Comparison of ENCODE assay signal across 16 cellular contexts in genomic region chr21:31107871-31108270, GRCh38.
DNase-seq lines count a peak whose midpoint lies in the region; ATAC-seq and TF ChIP-seq lines count a peak whose summit lies in the region.
"Had no signal": no experiment of that assay in that cellular context is flagged by ENCODE, and none has a peak within 500 bp of the region (broad histone marks: within the 10 kb centered on the region; RNA-seq: fewer than 3 reads in every experiment).

No MANE protein-coding gene starts in this region.

- peaks cover 0 to 15% (median 4%) of the 10 kb centered on the region in 7 donors for H3K9me3 Mint-ChIP-seq in naive B cell
- peaks cover 23% of the 10 kb centered on the region for H3K9me3 Mint-ChIP-seq in neural progenitor cell
- H3K9me3 Mint-ChIP-seq: activated CD8-positive, alpha-beta T cell treated with anti-CD3 and anti-CD28 coated beads for 36 hours had no signal

- ATAC-seq in GM18870 (IDR thresholded peaks at IDR 0.05; ENCODE audit: unreplicated experiment) (peak; percentile 52), HG02885 (IDR thresholded peaks at IDR 0.05; ENCODE audit: poor library complexity, unreplicated experiment) (peak; percentile 70), naive B cell (ENCODE audit: low read depth in 2 of 2) (peak; percentile 42 to 63)
- no peak for ATAC-seq in activated CD4-positive, CD25-positive, alpha-beta regulatory T cell treated with anti-CD3 and anti-CD28 coated beads, Interleukin-2, amount 50 U/mL, for 24 hours
- ATAC-seq: activated CD8-positive, alpha-beta T cell treated with anti-CD3 and anti-CD28 coated beads for 36 hours had no signal

- H2AFZ ChIP-seq in OCI-LY1 (ENCODE audit: low read length), result no peak overlapping the region
- H2AFZ ChIP-seq in neural progenitor cell (replicated peaks), result no peak overlapping the region

- 0 out of 2 replicates have a peak, but pooled peaks cover 3% of the 10 kb centered on the region for H3K9me3 ChIP-seq in OCI-LY1 (ENCODE audit: low read length)
- H3K9me3 ChIP-seq in neural progenitor cell (ENCODE audit: low read depth), result no peaks in the 10 kb centered on the region

- no peak for TF ChIP-seq CTCF in OCI-LY1 (IDR thresholded peaks at IDR 0.05; ENCODE audit: low read length)
- TF ChIP-seq CTCF in neural progenitor cell (IDR thresholded peaks at IDR 0.05), result no peak

- H3K4me1 ChIP-seq in OCI-LY1 (ENCODE audit: insufficient read depth, low read length, severe bottlenecking), result peaks cover 28% of the 10 kb centered on the region
- H3K4me1 ChIP-seq in neural progenitor cell, result no peaks in the 10 kb centered on the region

- H3K4me1 Mint-ChIP-seq in naive B cell (peaks cover 13 to 25% (median 20%) of the 10 kb centered on the region in 3 donors), neural progenitor cell (peaks cover 10% of the 10 kb centered on the region)

- H3K27me3 ChIP-seq in OCI-LY1 (ENCODE audit: insufficient read depth, low read length), result no peaks in the 10 kb centered on the region
- H3K27me3 ChIP-seq in neural progenitor cell, result no peaks in the 10 kb centered on the region
- H3K27me3 ChIP-seq: dorsolateral prefrontal cortex had no signal

- H3K9ac ChIP-seq in OCI-LY1 (ENCODE audit: low read length) (no peak overlapping the region), neural progenitor cell (no peak overlapping the region)

- no peaks in the 10 kb centered on the region for H4K20me1 ChIP-seq in OCI-LY1 (ENCODE audit: insufficient read depth, low read length)
- H4K20me1 ChIP-seq in neural progenitor cell (ENCODE audit: low read depth), result no peaks in the 10 kb centered on the region

- no peaks in the 10 kb centered on the region for H3K36me3 Mint-ChIP-seq in naive B cell
- peaks cover 23% of the 10 kb centered on the region for H3K36me3 Mint-ChIP-seq in neural progenitor cell

- H3K36me3 ChIP-seq in OCI-LY1 (ENCODE audit: insufficient read depth, low read length) (no peaks in the 10 kb centered on the region), neural progenitor cell (no peaks in the 10 kb centered on the region)

- no peaks in the 10 kb centered on the region for H3K79me2 ChIP-seq in OCI-LY1 (ENCODE audit: insufficient read depth, low read length)
- no peaks in the 10 kb centered on the region for H3K79me2 ChIP-seq in neural progenitor cell (ENCODE audit: low read depth)

- no peak overlapping the region for H3K4me3 ChIP-seq in OCI-LY1 (ENCODE audit: low read depth, low read length, poor library complexity, severe bottlenecking)
- no peak overlapping the region for H3K4me3 ChIP-seq in neural progenitor cell
- H3K4me3 ChIP-seq: dorsolateral prefrontal cortex had no signal

- H3K27ac ChIP-seq in OCI-LY1 (ENCODE audit: low read depth, low read length, poor library complexity, severe bottlenecking) (peak overlapping the region; percentile 26), neural progenitor cell (no peak overlapping the region)

- H3K4me3 Mint-ChIP-seq in naive B cell (peak overlapping the region in 2 of 8 donors; percentile 2 to 69), neural progenitor cell (no peak overlapping the region)
- H3K4me3 Mint-ChIP-seq: activated CD8-positive, alpha-beta T cell treated with anti-CD3 and anti-CD28 coated beads for 36 hours had no signal

- H3F3A ChIP-seq in OCI-LY1 (ENCODE audit: insufficient read depth, low read length) (no peaks in the 10 kb centered on the region), neural progenitor cell (ENCODE audit: low read depth) (no peaks in the 10 kb centered on the region)

- H3K9me2 ChIP-seq in OCI-LY1 (ENCODE audit: low read depth, low read length), result no peaks in the 10 kb centered on the region

- H3K4me2 ChIP-seq in OCI-LY1 (ENCODE audit: low read length) (no peak overlapping the region), neural progenitor cell (no peak overlapping the region)

- no peaks in the 10 kb centered on the region for H3K27me3 Mint-ChIP-seq in naive B cell
- no peaks in the 10 kb centered on the region for H3K27me3 Mint-ChIP-seq in neural progenitor cell (ENCODE audit: insufficient read depth, low read depth)
- H3K27me3 Mint-ChIP-seq: activated CD8-positive, alpha-beta T cell treated with anti-CD3 and anti-CD28 coated beads for 36 hours had no signal

- DNase-seq in naive B cell, result peak; percentile 21
- DNase-seq in activated CD4-positive, alpha-beta T cell treated with anti-CD3 and anti-CD28 coated beads, Interleukin-2, amount 50 U/mL, for 1 hour, result no peak
- DNase-seq in neural progenitor cell (ENCODE audit: low spot score), result no peak
- no peak for DNase-seq in superior temporal gyrus (ENCODE audit: extremely low spot score)
- DNase-seq: activated CD8-positive, alpha-beta T cell treated with anti-CD3 and anti-CD28 coated beads for 36 hours; COR-L47; dorsolateral prefrontal cortex; mammary epithelial cell; NCI-H1105 treated with DMSO at 0.1 percent for 48 hours; NCI-H446; occipital lobe; T1000 had no signal

- H3K27ac Mint-ChIP-seq in naive B cell, result peak overlapping the region in 3 of 6 donors; percentile 5 to 94 (median 18)
- no peak overlapping the region for H3K27ac Mint-ChIP-seq in neural progenitor cell
- H3K27ac Mint-ChIP-seq: activated CD8-positive, alpha-beta T cell treated with anti-CD3 and anti-CD28 coated beads for 36 hours had no signal

Comparison
In these comparisons a context has a peak if more than half of its experiments do, and no peak if none do; other contexts are left out.
1. ATAC-seq: peak in GM18870 (single experiment), HG02885 (single experiment) and naive B cell (2 of 2); none in activated CD4-positive, CD25-positive, alpha-beta regulatory T cell treated with anti-CD3 and anti-CD28 coated beads, Interleukin-2, amount 50 U/mL, for 24 hours (0 of 2).